ENCODE assay signal across 18 cellular contexts in genomic region chr12:1546931-1547640, GRCh38. TPM values are rescaled to one million over a fixed set of nuclear protein-coding genes. Genes with fewer than 3 reads are reported as not detected.
A peak's percentile ranks its signal among the peaks of the same experiment; 100 is the strongest.
DNase-seq lines count a peak whose midpoint lies in the region; ATAC-seq, FAIRE-seq and TF ChIP-seq lines count a peak whose summit lies in the region.
"Had no signal": no experiment of that assay in that cellular context is flagged by ENCODE, and none has a peak within 500 bp of the region (broad histone marks: within the 10 kb centered on the region; RNA-seq: fewer than 3 reads in every experiment).

No MANE protein-coding gene starts in this region.

- H3K4me2 ChIP-seq in Karpas-422 (ENCODE audit: low read depth, low read length, poor library complexity, severe bottlenecking) (peak overlapping the region; percentile 51), GM12878 (ENCODE audit: control insufficient read depth, insufficient read depth) (peak overlapping the region; percentile 6), neural progenitor cell (peak overlapping the region; percentile 31), smooth muscle cell (no peak overlapping the region)

- WGBS in GM12878 (ENCODE audit: insufficient coverage, insufficient replicate concordance, low lambda C conversion rate, missing lambda C conversion rate), result 90% methylated on average over 19 of the region's 19 CpGs
- WGBS in smooth muscle cell (ENCODE audit: low lambda C conversion rate), result 86% methylated on average over 19 of the region's 19 CpGs

- H3K27me3 ChIP-seq in Karpas-422 (ENCODE audit: low read length) (no peaks in the 10 kb centered on the region), GM12878 (replicated peaks in 1 of 2; ENCODE audit: control insufficient read depth in 2 of 2, insufficient read depth in 2 of 2, low read length in 1 of 2) (no peaks in the 10 kb centered on the region), neural progenitor cell (no peaks in the 10 kb centered on the region), smooth muscle cell (ENCODE audit: low read depth) (no peaks in the 10 kb centered on the region)

- H3K27ac Mint-ChIP-seq in neural progenitor cell, result no peak overlapping the region
- H3K27ac Mint-ChIP-seq: CD4-positive, alpha-beta memory T cell had no signal

- no TSS peak for BruUV-seq in GM12878 (replicated peaks; lab: Mats Ljungman, UMichigan)

- H3K4me1 ChIP-seq in Karpas-422 (ENCODE audit: low read length) (peaks cover 22% of the 10 kb centered on the region), GM12878 (ENCODE audit: control insufficient read depth, insufficient read depth, low read length) (peaks cover 15% of the 10 kb centered on the region; the same call in 1 of the 2 replicates), neural progenitor cell (peaks cover 16% of the 10 kb centered on the region), smooth muscle cell (ENCODE audit: low read depth) (no peaks in the 10 kb centered on the region)
- H3K4me1 ChIP-seq: BE2C had no signal

- H4K20me1 ChIP-seq in Karpas-422 (ENCODE audit: insufficient read depth, low read depth, low read length) (no peaks in the 10 kb centered on the region), GM12878 (ENCODE audit: control insufficient read depth, insufficient read depth) (no peaks in the 10 kb centered on the region), neural progenitor cell (ENCODE audit: low read depth) (peaks cover 26% of the 10 kb centered on the region), smooth muscle cell (ENCODE audit: low read depth) (peaks cover 22% of the 10 kb centered on the region)

- H3K79me2 ChIP-seq in Karpas-422 (ENCODE audit: low read length), result no peaks in the 10 kb centered on the region
- peaks cover 2% of the 10 kb centered on the region for H3K79me2 ChIP-seq in GM12878 (ENCODE audit: control insufficient read depth, insufficient read depth, low read length)
- H3K79me2 ChIP-seq in neural progenitor cell (ENCODE audit: low read depth), result peaks cover 90% of the 10 kb centered on the region
- H3K79me2 ChIP-seq in smooth muscle cell (ENCODE audit: low read depth), result no peaks in the 10 kb centered on the region

- TF ChIP-seq POLR2A in GM12892 (IDR thresholded peaks at IDR 0.05; ENCODE audit: low read depth, low read length), result no peak
- TF ChIP-seq POLR2A in GM12878 (IDR thresholded peaks at IDR 0.05; ENCODE audit: low read depth, low read length), result no peak

- peak overlapping the region; percentile 79; the same call in 1 of the 2 replicates for H2AFZ ChIP-seq in Karpas-422 (ENCODE audit: low read length)
- H2AFZ ChIP-seq in GM12878 (ENCODE audit: control insufficient read depth, low read depth, low read length), result no peak overlapping the region
- no peak overlapping the region for H2AFZ ChIP-seq in neural progenitor cell (replicated peaks)
- H2AFZ ChIP-seq in smooth muscle cell (ENCODE audit: low read depth), result no peak overlapping the region

- H3K27me3 Mint-ChIP-seq in neural progenitor cell (ENCODE audit: insufficient read depth, low read depth), result peaks cover 11% of the 10 kb centered on the region

- RAD21 ChIA-PET in GM12878 (lab: Charles Lee; ENCODE audit: unreplicated experiment), result interaction anchor here (1.2 kb wide), 1 partner anchor 14 kb away, joined by 3 read pairs; no protein-coding TSS in a partner anchor

- TF ChIP-seq EP300 in GM12878 (IDR thresholded peaks at IDR 0.05; ENCODE audit: borderline replicate concordance in 1 of 2, control insufficient read depth in 1 of 2, low read depth in 2 of 2, low read length in 2 of 2), result no peak

- SMC1A ChIA-PET in GM12878 (lab: Charles Lee; ENCODE audit: uncharacterized antibody, unreplicated experiment), result interaction anchor here (0.9 to 4.9 kb wide), 2 partner anchors 12 to 16 kb away, joined by 3 to 45 read pairs; no protein-coding TSS in a partner anchor

- no peak overlapping the region for H3K27ac ChIP-seq in Karpas-422 (ENCODE audit: low read length)
- H3K27ac ChIP-seq in GM12878 (ENCODE audit: control insufficient read depth, insufficient read depth), result no peak overlapping the region
- H3K27ac ChIP-seq in neural progenitor cell, result no peak overlapping the region
- H3K27ac ChIP-seq in smooth muscle cell (ENCODE audit: low read depth), result no peak overlapping the region
- H3K27ac ChIP-seq: C4-2B had no signal

- POLR2A ChIA-PET in GM12878 (lab: Charles Lee) (interaction anchor here (0.6 kb wide), 1 partner anchor 16 kb away, joined by 5 read pairs; no protein-coding TSS in a partner anchor), HEK293T (lab: Yijun Ruan, JAX) (no interaction called here)

- DNase-seq in GM12892 (ENCODE audit: insufficient read length) (no peak), Karpas-422 (no peak), GM12878 (ENCODE audit: low read depth, low spot score) (no peak), neural progenitor cell (ENCODE audit: low spot score) (no peak), smooth muscle cell (lab: John Stamatoyannopoulos, UW; ENCODE audit: unreplicated experiment) (no peak), HEK293T (ENCODE audit: extremely low spot score) (no peak)
- DNase-seq: BE2C; CD4-positive, alpha-beta memory T cell; DMS79 treated with DMSO at 0.1 percent for 48 hours; EL; GOT3; H9; IMR-90; KG1 had no signal

- H3K4me3 Mint-ChIP-seq in neural progenitor cell, result no peak overlapping the region
- H3K4me3 Mint-ChIP-seq: CD4-positive, alpha-beta memory T cell; H9 had no signal

- H3K4me1 Mint-ChIP-seq in neural progenitor cell, result peaks cover 11% of the 10 kb centered on the region
- H3K4me1 Mint-ChIP-seq: CD4-positive, alpha-beta memory T cell had no signal

- H3K4me3 ChIP-seq in Karpas-422 (ENCODE audit: low read length), result no peak overlapping the region
- no peak overlapping the region for H3K4me3 ChIP-seq in GM12878
- no peak overlapping the region for H3K4me3 ChIP-seq in neural progenitor cell
- no peak overlapping the region for H3K4me3 ChIP-seq in smooth muscle cell

- H3K9ac ChIP-seq in Karpas-422 (ENCODE audit: low read length) (no peak overlapping the region), GM12878 (ENCODE audit: control insufficient read depth, insufficient read depth, low read length) (no peak overlapping the region), neural progenitor cell (no peak overlapping the region), smooth muscle cell (ENCODE audit: low read depth) (no peak overlapping the region)

- in situ Hi-C loops in GM12878 (cut with MboI), result no loop called here

- intact Hi-C loops in GM12878 (cut with micrococcal nuclease; ENCODE audit: unreplicated experiment), result no loop called here

- no peaks in the 10 kb centered on the region for H3K9me2 ChIP-seq in Karpas-422 (replicated peaks; ENCODE audit: insufficient read depth, low read length)

- no peak; the same call in 2 of the 3 replicates for ATAC-seq in GM12878
- no peak for ATAC-seq in GM19463 (IDR thresholded peaks at IDR 0.05; ENCODE audit: unreplicated experiment)
- ATAC-seq in GM19035 (IDR thresholded peaks at IDR 0.05; ENCODE audit: unreplicated experiment), result no peak

- peaks cover 49% of the 10 kb centered on the region for H3K36me3 Mint-ChIP-seq in neural progenitor cell

- H3F3A ChIP-seq in neural progenitor cell (ENCODE audit: low read depth) (peaks cover 18% of the 10 kb centered on the region), smooth muscle cell (ENCODE audit: low read depth) (no peaks in the 10 kb centered on the region)

- no peak for TF ChIP-seq CTCF in GM12878 (IDR thresholded peaks at IDR 0.05 in 2 of 3, conservative IDR thresholded peaks at IDR 0.05 in 1 of 3; ENCODE audit: control insufficient read depth in 2 of 3, extremely low read depth in 1 of 3, insufficient read depth in 1 of 3, low read depth in 3 of 3, low read length in 3 of 3)
- no peak for TF ChIP-seq CTCF in neural progenitor cell (IDR thresholded peaks at IDR 0.05)
- TF ChIP-seq CTCF in smooth muscle cell (IDR thresholded peaks at IDR 0.05; ENCODE audit: borderline replicate concordance, insufficient read depth, poor library complexity, severe bottlenecking), result no peak

- H3K9me3 ChIP-seq in Karpas-422 (ENCODE audit: low read length) (no peaks in the 10 kb centered on the region; the same call in 1 of the 2 replicates), GM12878 (replicated peaks; ENCODE audit: control insufficient read depth, insufficient read depth, low read length) (peaks cover 9% of the 10 kb centered on the region; the same call in 2 of the 3 replicates), neural progenitor cell (ENCODE audit: low read depth) (peaks cover 4% of the 10 kb centered on the region), smooth muscle cell (replicated peaks; ENCODE audit: low read depth) (no peaks in the 10 kb centered on the region)
- H3K9me3 ChIP-seq: BE2C had no signal

- FAIRE-seq in GM12892 (lab: Jason Lieb, UNC) (peak; percentile 81), GM12878 (lab: Jason Lieb, UNC) (no peak)
- FAIRE-seq: G401.6 had no signal

- CTCF ChIA-PET in GM12878 (lab: Yijun Ruan, JAX), result interaction anchor here (1.4 to 1.6 kb wide), 3 partner anchors 24 to 454 kb away, joined by 3 to 4 read pairs (median 4); no protein-coding TSS in a partner anchor
- CTCF ChIA-PET in HEK293T (lab: Yijun Ruan, JAX), result no interaction called here

- H3K36me3 ChIP-seq in Karpas-422 (ENCODE audit: insufficient read depth, low read length) (no peaks in the 10 kb centered on the region), GM12878 (ENCODE audit: control insufficient read depth in 2 of 2, insufficient read depth in 2 of 2, low read length in 1 of 2) (no peaks in the 10 kb centered on the region), neural progenitor cell (no peaks in the 10 kb centered on the region), smooth muscle cell (ENCODE audit: low read depth) (no peaks in the 10 kb centered on the region)
- H3K36me3 ChIP-seq: BE2C had no signal

- TF ChIP-seq RAD21 in GM12878 (IDR thresholded peaks at IDR 0.05; ENCODE audit: insufficient read depth, low read depth, low read length), result no peak

- peaks cover 60% of the 10 kb centered on the region for H3K9me3 Mint-ChIP-seq in neural progenitor cell

RNA-seq across cellular contexts. Expression of gene FBXL14, which starts 47.3 kb away (rescaled TPM):
- 2.9 TPM for polyA plus RNA-seq in GM12892 (2012; ENCODE audit: missing spikeins)
- total RNA-seq in Karpas-422 (2014; rRNA removed; shearing (Covaris generic); ENCODE audit: low replicate concordance), result 29.0 and 62.5 TPM in 2 replicates
- 18.2 and 19.2 TPM in 2 replicates for total RNA-seq in GM12878 (2013; cell fraction: nucleolus; rRNA removed)
- total RNA-seq in GM12878 (2014; rRNA removed) (11.8 and 12.8 TPM in 2 replicates), GM12878 (2014; rRNA removed; fragmentation: Illumina TruSeq; extraction: Trizol) (3.2 and 4.0 TPM in 2 replicates), GM12878 (2021) (18.8 and 19.0 TPM in 2 replicates), neural progenitor cell (ENCODE audit: low replicate concordance) (27.3 and 64.6 TPM in 2 replicates), smooth muscle cell (7.4 and 9.3 TPM in 2 replicates)
- polyA plus RNA-seq in GM12878 (2011; ENCODE audit: low read depth), result 1.8 TPM
- polyA plus RNA-seq in GM12878 (2011; rRNA removed) (5.6 and 12.8 TPM in 2 replicates), GM12878 (2014; fragmentation: Illumina TruSeq; extraction: Trizol) (0.19 and 1.4 TPM in 2 replicates), GM12878 (2014; fragmentation: Nextera tagmentation; extraction: Ambion mirVana) (under 1 TPM; 0.44 to 0.64 TPM), GM12878 (2014; rRNA removed) (16.8 and 19.0 TPM in 2 replicates), GM12878 (2016; fragmentation: Nextera tagmentation; extraction: Ambion mirVana) (1 to 10 TPM; 1.1 to 1.7 TPM), smooth muscle cell (5.0 and 6.6 TPM in 2 replicates)
- 19.6 and 30.9 TPM in 2 replicates for polyA plus RNA-seq in GM12878 (2011; cell fraction: cytosol; rRNA removed)
- 19.0 and 20.7 TPM in 2 replicates for polyA plus RNA-seq in GM12878 (2011; cell fraction: nucleus; rRNA removed)
- polyA plus RNA-seq in GM12878 (2012), result 5.9 and 6.4 TPM in 2 replicates
- polyA minus RNA-seq in GM12878 (2011; rRNA and poly(A)+ RNA removed), result 27.5 and 47.9 TPM in 2 replicates
- 17.4 and 24.5 TPM in 2 replicates for polyA minus RNA-seq in GM12878 (2011; cell fraction: cytosol; rRNA and poly(A)+ RNA removed)
- 19.8 and 30.3 TPM in 2 replicates for polyA minus RNA-seq in GM12878 (2011; cell fraction: nucleus; rRNA and poly(A)+ RNA removed)
